8 cellular contexts compared by ENCODE assay signal in the genomic region with DNA sequence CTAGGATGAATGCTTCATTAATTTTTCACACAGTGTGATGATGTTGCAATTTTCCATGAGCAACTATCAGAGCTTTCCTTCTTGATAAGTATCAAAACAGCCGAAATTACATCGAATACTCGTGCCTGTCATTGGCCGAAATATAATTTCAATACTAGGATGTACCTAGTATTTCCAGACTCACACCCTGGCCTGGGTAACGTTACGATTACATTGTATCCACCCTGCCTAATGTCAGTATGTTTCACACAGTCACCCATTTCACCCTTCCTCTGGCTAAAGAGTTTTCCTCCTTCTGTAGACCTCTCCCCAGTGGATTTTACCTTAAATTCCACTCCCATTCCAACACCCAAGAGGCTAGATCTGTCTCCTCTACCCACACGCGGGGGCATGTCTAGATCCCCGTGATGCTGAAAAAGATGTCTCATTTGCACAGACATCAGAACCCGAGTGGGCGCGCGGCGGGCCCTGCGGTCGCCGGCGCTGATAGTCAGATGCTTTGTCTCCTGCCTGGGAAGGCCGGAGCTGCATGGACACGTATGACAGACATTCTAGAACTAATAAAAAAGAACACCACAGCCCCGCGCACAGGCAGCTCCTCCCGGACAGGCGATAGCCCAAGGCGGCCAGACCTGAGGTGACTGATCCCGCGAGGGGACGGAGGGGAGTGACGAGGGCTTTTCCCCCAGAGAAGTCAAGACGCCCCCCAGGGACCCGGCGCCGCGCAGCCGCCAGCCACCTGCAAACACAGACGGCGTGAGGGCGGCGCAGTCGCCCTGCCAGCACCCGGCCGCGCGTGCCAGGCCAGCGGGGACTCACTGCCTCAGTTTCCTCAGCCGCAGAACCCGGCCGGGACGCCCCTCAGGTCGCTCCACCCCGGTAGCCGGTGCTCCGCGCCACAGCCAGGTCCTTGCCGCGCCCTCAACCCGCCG. TPM values are rescaled to one million over a fixed set of nuclear protein-coding genes. Genes with fewer than 3 reads are reported as not detected.
DNase-seq lines count a peak whose midpoint lies in the region; ATAC-seq, FAIRE-seq and TF ChIP-seq lines count a peak whose summit lies in the region.

No MANE protein-coding gene starts in this region.

- DNase-seq in COLO829 (ENCODE audit: low spot score) (peak; percentile 19), HTR-8/SVneo (ENCODE audit: insufficient read length, low spot score) (peak; percentile 6), SW480 (ENCODE audit: low spot score) (peak; percentile 55), astrocyte (ENCODE audit: low read depth) (peak; percentile 15), gastrocnemius medialis (peak; percentile 29 to 44), NCI-H226 (no peak)

- H3K9me3 ChIP-seq in astrocyte (ENCODE audit: insufficient read depth, low read depth, low read length), result no peaks in the 10 kb centered on the region
- H3K9me3 ChIP-seq in gastrocnemius medialis, result no peaks in the 10 kb centered on the region

- H3K27ac ChIP-seq in astrocyte (ENCODE audit: low read depth, low read length), result peak overlapping the region; percentile 48
- H3K27ac ChIP-seq in gastrocnemius medialis, result peak overlapping the region; percentile 86 to 98 (median 95)

- in situ Hi-C loops in gastrocnemius medialis (cut with MboI; ENCODE audit: low sequenced_read_pairs in 4 of 4), result no loop called here

- intact Hi-C loops in gastrocnemius medialis (cut with DNase I; ENCODE audit: low total_unique reads), result loop anchor here (2.0 to 10.0 kb wide), 4 partner anchors 70 to 1125 kb away; a partner anchor contains a TSS

- H3K4me3 ChIP-seq in astrocyte (ENCODE audit: insufficient read depth, low read depth, low read length) (peak overlapping the region; percentile 82), iPS-11a (ENCODE audit: low read depth, low read length) (peak overlapping the region; percentile 74), gastrocnemius medialis (peak overlapping the region; percentile 60 to 84 (median 70))

- peaks cover 20% of the 10 kb centered on the region for H3K79me2 ChIP-seq in astrocyte (ENCODE audit: insufficient read depth, low read length)

- peak overlapping the region; percentile 92 for H2AFZ ChIP-seq in astrocyte (ENCODE audit: low read depth, low read length)

- TF ChIP-seq CTCF in astrocyte (IDR thresholded peaks at IDR 0.05; ENCODE audit: insufficient read depth, low read depth, low read length) (no peak), gastrocnemius medialis (IDR thresholded peaks at IDR 0.05 in 4 of 5, conservative IDR thresholded peaks at IDR 0.05 in 1 of 5) (no peak)

- no peaks in the 10 kb centered on the region for H3K9me3 Mint-ChIP-seq in astrocyte (ENCODE audit: unreplicated experiment)

- peak overlapping the region; percentile 99 for H3K4me2 ChIP-seq in astrocyte (ENCODE audit: low read length)

- H4K20me1 ChIP-seq in astrocyte (ENCODE audit: insufficient read depth, low read length), result peaks cover 8% of the 10 kb centered on the region

- H3K4me3 Mint-ChIP-seq in astrocyte (ENCODE audit: unreplicated experiment), result peak overlapping the region; percentile 98

- H3K27me3 Mint-ChIP-seq in astrocyte (ENCODE audit: low read depth, unreplicated experiment), result no peaks in the 10 kb centered on the region

- no peaks in the 10 kb centered on the region for H3K36me3 ChIP-seq in astrocyte (ENCODE audit: insufficient read depth, low read length)
- H3K36me3 ChIP-seq in gastrocnemius medialis, result no peaks in the 10 kb centered on the region

- peaks cover 10% of the 10 kb centered on the region for H3K4me1 ChIP-seq in astrocyte (ENCODE audit: insufficient read depth, low read length)
- H3K4me1 ChIP-seq in gastrocnemius medialis, result peaks cover 17 to 34% of the 10 kb centered on the region in 2 donors

- H3K36me3 Mint-ChIP-seq in astrocyte (ENCODE audit: low read depth, unreplicated experiment), result no peaks in the 10 kb centered on the region

- no peak for FAIRE-seq in HTR-8/SVneo (lab: Jason Lieb, UNC)
- no peak for FAIRE-seq in astrocyte (lab: Jason Lieb, UNC)

- ATAC-seq in GM21447 (IDR thresholded peaks at IDR 0.05; ENCODE audit: unreplicated experiment), result peak; percentile 36
- ATAC-seq in gastrocnemius medialis, result peak; percentile 46

- H3K9ac ChIP-seq in astrocyte (ENCODE audit: low read length), result peak overlapping the region; percentile 82

- TF ChIP-seq POLR2A in gastrocnemius medialis (IDR thresholded peaks at IDR 0.05), result no peak

- peak overlapping the region; percentile 88 for H3K27ac Mint-ChIP-seq in astrocyte (ENCODE audit: unreplicated experiment)

- peaks cover 15% of the 10 kb centered on the region for H3K4me1 Mint-ChIP-seq in astrocyte (ENCODE audit: low read depth, unreplicated experiment)

- H3K27me3 ChIP-seq in astrocyte (ENCODE audit: insufficient read depth, low read length), result no peaks in the 10 kb centered on the region
- no peaks in the 10 kb centered on the region for H3K27me3 ChIP-seq in gastrocnemius medialis

RNA-seq across cellular contexts. Expression of a gene that starts 0.7 kb away (rescaled TPM):
- total RNA-seq in astrocyte (26.3 and 26.4 TPM in 2 replicates), gastrocnemius medialis (10 to 100 TPM; 28.4 to 36.4 (median 33.1) TPM)
